Comparison of ENCODE assay signal across 1 cellular context in genomic region chr13:33817843-33818661, GRCh38.
TF ChIP-seq lines count a peak whose summit lies in the region.

A gene with protein sequence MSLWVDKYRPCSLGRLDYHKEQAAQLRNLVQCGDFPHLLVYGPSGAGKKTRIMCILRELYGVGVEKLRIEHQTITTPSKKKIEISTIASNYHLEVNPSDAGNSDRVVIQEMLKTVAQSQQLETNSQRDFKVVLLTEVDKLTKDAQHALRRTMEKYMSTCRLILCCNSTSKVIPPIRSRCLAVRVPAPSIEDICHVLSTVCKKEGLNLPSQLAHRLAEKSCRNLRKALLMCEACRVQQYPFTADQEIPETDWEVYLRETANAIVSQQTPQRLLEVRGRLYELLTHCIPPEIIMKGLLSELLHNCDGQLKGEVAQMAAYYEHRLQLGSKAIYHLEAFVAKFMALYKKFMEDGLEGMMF (plus strand): TSS chr13:33818149. CDS start chr13:33818179, 30 bp downstream.

TF ChIP-seq in HepG2, 621 proteins besides CTCF, POLR2A, EP300 and RAD21 (continued from another document and continues in another):
- TF ChIP-seq DZIP1 (CRISPR knock-in tag; IDR thresholded peaks at IDR 0.05) = no peak
- TF ChIP-seq TBX2 (CRISPR knock-in tag; IDR thresholded peaks at IDR 0.05; ENCODE audit: borderline replicate concordance) = peak; percentile 77
- TF ChIP-seq CHD4 (IDR thresholded peaks at IDR 0.05; ENCODE audit: borderline replicate concordance, low read length) = no peak; the same call in 1 of the 2 replicates
- TF ChIP-seq SALL2 (CRISPR knock-in tag; IDR thresholded peaks at IDR 0.05) = peak; percentile 65; the same call in 1 of the 2 replicates
- TF ChIP-seq ZNF276 (CRISPR knock-in tag; IDR thresholded peaks at IDR 0.05; ENCODE audit: low read depth) = no peak
- TF ChIP-seq, protein P1, sequence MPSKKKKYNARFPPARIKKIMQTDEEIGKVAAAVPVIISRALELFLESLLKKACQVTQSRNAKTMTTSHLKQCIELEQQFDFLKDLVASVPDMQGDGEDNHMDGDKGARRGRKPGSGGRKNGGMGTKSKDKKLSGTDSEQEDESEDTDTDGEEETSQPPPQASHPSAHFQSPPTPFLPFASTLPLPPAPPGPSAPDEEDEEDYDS (CRISPR knock-in tag; IDR thresholded peaks at IDR 0.05) = peak; percentile 29; the same call in 1 of the 2 replicates
- TF ChIP-seq, protein P2, sequence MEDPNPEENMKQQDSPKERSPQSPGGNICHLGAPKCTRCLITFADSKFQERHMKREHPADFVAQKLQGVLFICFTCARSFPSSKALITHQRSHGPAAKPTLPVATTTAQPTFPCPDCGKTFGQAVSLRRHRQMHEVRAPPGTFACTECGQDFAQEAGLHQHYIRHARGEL (CRISPR knock-in tag; IDR thresholded peaks at IDR 0.05) = no peak
- TF ChIP-seq ZNF12 (CRISPR knock-in tag; IDR thresholded peaks at IDR 0.05) = no peak
- TF ChIP-seq ZBTB20 (CRISPR knock-in tag; IDR thresholded peaks at IDR 0.05; ENCODE audit: borderline replicate concordance, low read depth) = no peak
- no peak for TF ChIP-seq NONO (IDR thresholded peaks at IDR 0.05)
- TF ChIP-seq NONO (CRISPR knock-in tag; conservative IDR thresholded peaks at IDR 0.05) = peak; percentile 60; the same call in 1 of the 2 replicates
- TF ChIP-seq CEBPZ (IDR thresholded peaks at IDR 0.05; ENCODE audit: low read length) = no peak
- 0 out of 2 replicates have a peak, but pooled peaks have one; percentile 37 for TF ChIP-seq KLF6 (CRISPR knock-in tag; IDR thresholded peaks at IDR 0.05)
- TF ChIP-seq BHLHE40 (IDR thresholded peaks at IDR 0.05; ENCODE audit: low read length) = no peak
- TF ChIP-seq, protein P3, sequence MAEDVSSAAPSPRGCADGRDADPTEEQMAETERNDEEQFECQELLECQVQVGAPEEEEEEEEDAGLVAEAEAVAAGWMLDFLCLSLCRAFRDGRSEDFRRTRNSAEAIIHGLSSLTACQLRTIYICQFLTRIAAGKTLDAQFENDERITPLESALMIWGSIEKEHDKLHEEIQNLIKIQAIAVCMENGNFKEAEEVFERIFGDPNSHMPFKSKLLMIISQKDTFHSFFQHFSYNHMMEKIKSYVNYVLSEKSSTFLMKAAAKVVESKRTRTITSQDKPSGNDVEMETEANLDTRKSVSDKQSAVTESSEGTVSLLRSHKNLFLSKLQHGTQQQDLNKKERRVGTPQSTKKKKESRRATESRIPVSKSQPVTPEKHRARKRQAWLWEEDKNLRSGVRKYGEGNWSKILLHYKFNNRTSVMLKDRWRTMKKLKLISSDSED (CRISPR knock-in tag; IDR thresholded peaks at IDR 0.05) = no peak
- no peak for TF ChIP-seq ZNF329 (CRISPR knock-in tag; IDR thresholded peaks at IDR 0.05; ENCODE audit: low read depth)
- peak; percentile 63; the same call in 1 of the 2 replicates for TF ChIP-seq ZNF503 (CRISPR knock-in tag; IDR thresholded peaks at IDR 0.05)
- TF ChIP-seq, protein P4, sequence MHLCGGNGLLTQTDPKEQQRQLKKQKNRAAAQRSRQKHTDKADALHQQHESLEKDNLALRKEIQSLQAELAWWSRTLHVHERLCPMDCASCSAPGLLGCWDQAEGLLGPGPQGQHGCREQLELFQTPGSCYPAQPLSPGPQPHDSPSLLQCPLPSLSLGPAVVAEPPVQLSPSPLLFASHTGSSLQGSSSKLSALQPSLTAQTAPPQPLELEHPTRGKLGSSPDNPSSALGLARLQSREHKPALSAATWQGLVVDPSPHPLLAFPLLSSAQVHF (CRISPR knock-in tag; IDR thresholded peaks at IDR 0.05) = peak; percentile 94
- no peak for TF ChIP-seq ZNF629 (CRISPR knock-in tag; conservative IDR thresholded peaks at IDR 0.05)
- TF ChIP-seq MXD1 (CRISPR knock-in tag; IDR thresholded peaks at IDR 0.05) = peak; percentile 95
- no peak for TF ChIP-seq ZFP37 (CRISPR knock-in tag; IDR thresholded peaks at IDR 0.05; ENCODE audit: borderline replicate concordance)
- TF ChIP-seq ZNF496 (CRISPR knock-in tag; IDR thresholded peaks at IDR 0.05; ENCODE audit: insufficient replicate concordance) = no peak
- TF ChIP-seq ZNF766 (CRISPR knock-in tag; IDR thresholded peaks at IDR 0.05; ENCODE audit: borderline replicate concordance) = no peak
- no peak for TF ChIP-seq NR1H2 (CRISPR knock-in tag; IDR thresholded peaks at IDR 0.05; ENCODE audit: borderline replicate concordance, low read depth)
- TF ChIP-seq KLF11 (CRISPR knock-in tag; IDR thresholded peaks at IDR 0.05) = no peak
- TF ChIP-seq ZSCAN20 (CRISPR knock-in tag; IDR thresholded peaks at IDR 0.05; ENCODE audit: borderline replicate concordance) = no peak
- no peak for TF ChIP-seq TCF12 (IDR thresholded peaks at IDR 0.05)
- TF ChIP-seq TCF12 (CRISPR knock-in tag; IDR thresholded peaks at IDR 0.05) = no peak
- peak; percentile 49; the same call in 1 of the 2 replicates for TF ChIP-seq NCOR1 (IDR thresholded peaks at IDR 0.05; ENCODE audit: borderline replicate concordance, low read length)
- TF ChIP-seq NFE2L2 (IDR thresholded peaks at IDR 0.05; ENCODE audit: low read length) = no peak
- TF ChIP-seq GATAD2A (CRISPR knock-in tag; IDR thresholded peaks at IDR 0.05) = peak; percentile 58
- TF ChIP-seq PAF1 (CRISPR knock-in tag; IDR thresholded peaks at IDR 0.05) = no peak
- peak; percentile 65 for TF ChIP-seq MED1 (CRISPR knock-in tag; IDR thresholded peaks at IDR 0.05)
- peak; percentile 78 for TF ChIP-seq HIVEP1 (CRISPR knock-in tag; IDR thresholded peaks at IDR 0.05)
- TF ChIP-seq FOXK1 (CRISPR knock-in tag; IDR thresholded peaks at IDR 0.05; ENCODE audit: borderline replicate concordance, low read depth) = peak; percentile 91; the same call in 1 of the 2 replicates
- TF ChIP-seq ZNF354B (CRISPR knock-in tag; IDR thresholded peaks at IDR 0.05) = no peak
- TF ChIP-seq ZNF570 (CRISPR knock-in tag; IDR thresholded peaks at IDR 0.05; ENCODE audit: borderline replicate concordance) = no peak
- peak; percentile 53; the same call in 1 of the 2 replicates for TF ChIP-seq ERF (CRISPR knock-in tag; IDR thresholded peaks at IDR 0.05)
- 0 out of 2 replicates have a peak, but pooled peaks have one; percentile 44 for TF ChIP-seq GZF1 (CRISPR knock-in tag; IDR thresholded peaks at IDR 0.05)
- TF ChIP-seq ZNF615 (CRISPR knock-in tag; IDR thresholded peaks at IDR 0.05; ENCODE audit: borderline replicate concordance) = no peak
- TF ChIP-seq SIX4 (CRISPR knock-in tag; IDR thresholded peaks at IDR 0.05) = 0 out of 2 replicates have a peak, but pooled peaks have one; percentile 37
- no peak for TF ChIP-seq PHF5A (CRISPR knock-in tag; IDR thresholded peaks at IDR 0.05; ENCODE audit: low read depth, unreplicated experiment)
- TF ChIP-seq ZNF263 (CRISPR knock-in tag; IDR thresholded peaks at IDR 0.05) = peak; percentile 46; the same call in 1 of the 2 replicates
- TF ChIP-seq AKAP8 (CRISPR knock-in tag; IDR thresholded peaks at IDR 0.05) = 0 out of 2 replicates have a peak, but pooled peaks have one; percentile 37
- TF ChIP-seq, protein P5, sequence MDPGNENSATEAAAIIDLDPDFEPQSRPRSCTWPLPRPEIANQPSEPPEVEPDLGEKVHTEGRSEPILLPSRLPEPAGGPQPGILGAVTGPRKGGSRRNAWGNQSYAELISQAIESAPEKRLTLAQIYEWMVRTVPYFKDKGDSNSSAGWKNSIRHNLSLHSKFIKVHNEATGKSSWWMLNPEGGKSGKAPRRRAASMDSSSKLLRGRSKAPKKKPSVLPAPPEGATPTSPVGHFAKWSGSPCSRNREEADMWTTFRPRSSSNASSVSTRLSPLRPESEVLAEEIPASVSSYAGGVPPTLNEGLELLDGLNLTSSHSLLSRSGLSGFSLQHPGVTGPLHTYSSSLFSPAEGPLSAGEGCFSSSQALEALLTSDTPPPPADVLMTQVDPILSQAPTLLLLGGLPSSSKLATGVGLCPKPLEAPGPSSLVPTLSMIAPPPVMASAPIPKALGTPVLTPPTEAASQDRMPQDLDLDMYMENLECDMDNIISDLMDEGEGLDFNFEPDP (CRISPR knock-in tag; conservative IDR thresholded peaks at IDR 0.05) = no peak
- no peak for TF ChIP-seq ZFP36L2 (CRISPR knock-in tag; IDR thresholded peaks at IDR 0.05)
- no peak for TF ChIP-seq MATR3 (CRISPR knock-in tag; IDR thresholded peaks at IDR 0.05)
